ENCODE assay signal across 8 cellular contexts in genomic region chr6:42453649-42454427, GRCh38. TPM values are rescaled to one million over a fixed set of nuclear protein-coding genes. Genes with fewer than 3 reads are reported as not detected.
A peak's percentile ranks its signal among the peaks of the same experiment; 100 is the strongest.
DNase-seq lines count a peak whose midpoint lies in the region; ATAC-seq and TF ChIP-seq lines count a peak whose summit lies in the region.

No MANE protein-coding gene starts in this region.

- no peaks in the 10 kb centered on the region for H3K27me3 ChIP-seq in aorta (ENCODE audit: control insufficient read depth in 1 of 2, insufficient read depth in 2 of 2, low read length in 1 of 2)

- intact Hi-C loops in mucosa of descending colon (cut with DNase I, micrococcal nuclease) (no loop called here), aorta (cut with DNase I) (loop anchor here in 1 of 2 donors (5.0 kb wide), 3 partner anchors 93 to 237 kb away; partner anchors contain the start of gene MRPS10)

- H3K9me3 Mint-ChIP-seq in effector memory CD8-positive, alpha-beta T cell = no peaks in the 10 kb centered on the region

- peak overlapping the region; percentile 94 to 100 for H3K4me3 Mint-ChIP-seq in effector memory CD8-positive, alpha-beta T cell

- peak overlapping the region; percentile 66 to 74 for H3K27ac Mint-ChIP-seq in effector memory CD8-positive, alpha-beta T cell

- DNase-seq in stimulated activated CD4-positive, alpha-beta T cell treated with anti-CD3 and anti-CD28 coated beads, Interleukin-4, amount 100 ng/mL, for 1 hour = peak; percentile 15
- no peak for DNase-seq in stimulated activated CD4-positive, alpha-beta T cell treated with anti-CD3 and anti-CD28 coated beads, Interleukin-2, amount 100 ng/mL, for 48 hours
- peak; percentile 63 for DNase-seq in RPMI7951 (ENCODE audit: low read depth)
- no peak for DNase-seq in effector memory CD8-positive, alpha-beta T cell
- DNase-seq in mucosa of descending colon = peak; percentile 71 to 79 (median 74)
- DNase-seq in aorta = peak; percentile 67 to 83

- H3K4me1 ChIP-seq in mucosa of descending colon (ENCODE audit: low read depth) = peaks cover 14% of the 10 kb centered on the region
- H3K4me1 ChIP-seq in aorta (ENCODE audit: control insufficient read depth in 1 of 2, insufficient read depth in 2 of 2, low read length in 2 of 2) = no peaks in the 10 kb centered on the region

- peak overlapping the region in 1 of 2 donors; percentile 18 for H3K27ac ChIP-seq in aorta (ENCODE audit: low read depth in 1 of 2, low read length in 2 of 2)

- TF ChIP-seq CTCF in mucosa of descending colon (IDR thresholded peaks at IDR 0.05) = no peak

- H3K36me3 Mint-ChIP-seq in effector memory CD8-positive, alpha-beta T cell (ENCODE audit: insufficient read depth) = peaks cover 19% of the 10 kb centered on the region

- 0 to 1% methylated on average over 32 of the region's 32 CpGs for WGBS in aorta, 2 donors

- H3K4me3 ChIP-seq in mucosa of descending colon (no peak overlapping the region), aorta (ENCODE audit: low read length in 2 of 2) (peak overlapping the region; percentile 66 to 84)

- ATAC-seq in effector memory CD8-positive, alpha-beta T cell (replicated peaks) = no peak
- ATAC-seq in mucosa of descending colon (peak; percentile 36), aorta (ENCODE audit: low FRiP score) (peak; percentile 40), GM19455 (IDR thresholded peaks at IDR 0.05; ENCODE audit: unreplicated experiment) (no peak), HG03460 (IDR thresholded peaks at IDR 0.05; ENCODE audit: unreplicated experiment) (no peak)

- H3K27me3 Mint-ChIP-seq in effector memory CD8-positive, alpha-beta T cell = no peaks in the 10 kb centered on the region

- peaks cover 24 to 30% of the 10 kb centered on the region in 2 donors for H3K4me1 Mint-ChIP-seq in effector memory CD8-positive, alpha-beta T cell (ENCODE audit: low read depth in 2 of 2)

- H3K9me3 ChIP-seq in mucosa of descending colon = no peaks in the 10 kb centered on the region
- no peaks in the 10 kb centered on the region for H3K9me3 ChIP-seq in aorta (ENCODE audit: control insufficient read depth, low read length)

- H3K36me3 ChIP-seq in mucosa of descending colon (ENCODE audit: low read depth) = no peaks in the 10 kb centered on the region
- no peaks in the 10 kb centered on the region for H3K36me3 ChIP-seq in aorta (ENCODE audit: control insufficient read depth in 1 of 2, insufficient read depth in 2 of 2, low read length in 1 of 2)

RNA-seq across cellular contexts. Expression of gene TRERF1, which starts 2.1 kb away (rescaled TPM):
- total RNA-seq in RPMI7951 (2014; rRNA removed; shearing (Covaris generic)) = 4.0 and 5.2 TPM in 2 replicates
- 10 to 100 TPM in 1 of 3 donors, 1 to 10 TPM in 2; 2.8 to 11.2 (median 3.8) TPM for total RNA-seq in mucosa of descending colon
- total RNA-seq in aorta = 1 to 10 TPM; 2.7 to 9.5 TPM
- polyA plus RNA-seq in aorta = 1 to 10 TPM in 1 of 2 donors, under 1 TPM in 1; 0.50 to 1.7 TPM

Comparison
In these comparisons a context has a peak if more than half of its experiments do, and no peak if none do; other contexts are left out.
1. DNase-seq: peak in stimulated activated CD4-positive, alpha-beta T cell treated with anti-CD3 and anti-CD28 coated beads, Interleukin-4, amount 100 ng/mL, for 1 hour (single experiment), RPMI7951 (single experiment), mucosa of descending colon (3 of 3) and aorta (2 of 2); none in stimulated activated CD4-positive, alpha-beta T cell treated with anti-CD3 and anti-CD28 coated beads, Interleukin-2, amount 100 ng/mL, for 48 hours (0 of 2) and effector memory CD8-positive, alpha-beta T cell (0 of 3).
2. ATAC-seq: peak in mucosa of descending colon (single experiment) and aorta (single experiment); none in effector memory CD8-positive, alpha-beta T cell (single experiment), GM19455 (single experiment) and HG03460 (single experiment).